In the genomic region with DNA sequence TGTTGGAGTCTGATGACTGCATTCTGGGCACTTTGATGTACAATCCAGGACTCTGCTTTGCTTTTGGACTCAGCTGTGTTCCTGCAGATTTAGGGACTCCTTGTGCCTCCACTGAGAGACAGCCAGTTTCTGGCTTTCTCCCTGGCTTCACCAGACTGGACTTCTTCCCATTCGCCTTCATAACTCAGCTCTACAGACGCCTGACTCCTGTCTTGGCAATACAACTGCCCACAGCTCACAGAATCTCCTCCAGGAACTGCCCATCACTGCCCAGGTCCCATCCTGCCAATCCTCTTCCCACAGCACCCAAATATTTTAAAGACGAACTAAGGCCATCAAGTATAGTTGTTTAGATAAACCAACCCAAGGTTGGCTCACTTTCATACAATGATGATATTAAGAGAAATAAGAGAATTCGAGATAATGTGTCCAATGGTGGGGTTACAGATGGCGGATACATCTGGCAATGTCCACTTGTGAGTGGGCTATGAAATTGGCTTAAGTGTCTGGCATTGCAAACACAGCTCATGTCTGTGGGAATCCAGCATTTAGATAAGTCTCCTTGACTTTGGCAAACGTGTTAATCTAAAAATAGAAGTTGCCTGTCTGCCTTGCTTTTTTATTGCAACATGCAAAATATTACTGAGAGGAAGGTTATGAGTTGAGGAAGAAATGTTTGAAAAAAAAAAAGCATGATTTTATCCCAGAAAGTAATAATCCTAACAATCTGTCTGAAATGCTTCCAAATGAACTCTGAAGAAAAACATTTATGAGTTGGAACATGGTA, we compare ENCODE assay signal across 18 cellular contexts.
A peak's percentile ranks its signal among the peaks of the same experiment; 100 is the strongest.
DNase-seq lines count a peak whose midpoint lies in the region; ATAC-seq lines count a peak whose summit lies in the region.
"Had no signal": no experiment of that assay in that cellular context is flagged by ENCODE, and none has a peak within 500 bp of the region (broad histone marks: within the 10 kb centered on the region; RNA-seq: fewer than 3 reads in every experiment).

No MANE protein-coding gene starts in this region.

- in situ Hi-C loops in G401 (cut with HindIII; ENCODE audit: low sequenced_read_pairs) = no loop called here

- intact Hi-C loops in left ventricle myocardium superior (cut with micrococcal nuclease) = no loop called here

- DNase-seq in EH (ENCODE audit: low read depth) (peak; percentile 82), brain pericyte (ENCODE audit: low read depth, low spot score) (peak; percentile 41), left ventricle myocardium superior (no peak), stromal cell of bone marrow (ENCODE audit: low read depth) (peak; percentile 58), G401 (ENCODE audit: low spot score) (no peak)
- DNase-seq in activated CD4-positive, CD25-positive, alpha-beta regulatory T cell (lab: John Stamatoyannopoulos, UW) = no peak
- DNase-seq in activated CD4-positive, alpha-beta T cell treated with anti-CD3 and anti-CD28 coated beads, Interleukin-2, amount 50 U/mL, for 1 hour = no peak
- DNase-seq: activated CD4-positive, alpha-beta memory T cell treated with anti-CD3 and anti-CD28 coated beads for 36 hours; activated naive CD8-positive, alpha-beta T cell treated with anti-CD3 and anti-CD28 coated beads, Interleukin-2, amount 50 U/mL, for 24 hours; GF-D8; H9; NCI-H226; RPMI8226; small intestine; stimulated activated naive B cell treated with anti-CD40 and anti-IgM and Interleukin-4, amounts not matched to agents 10 μg/mL and 1 μg/mL and 100 μg/mL, for 72 hours; SW 1271 had no signal

- ATAC-seq in left ventricle myocardium superior = peak; percentile 76
- ATAC-seq in HG03521 (IDR thresholded peaks at IDR 0.05; ENCODE audit: unreplicated experiment) = no peak
- ATAC-seq: activated naive CD8-positive, alpha-beta T cell treated with anti-CD3 and anti-CD28 coated beads, Interleukin-2, amount 50 U/mL, for 24 hours; esophagus mucosa; stimulated activated naive B cell treated with anti-CD40 and anti-IgM and Interleukin-4, amounts not matched to agents 10 μg/mL and 1 μg/mL and 100 μg/mL, for 72 hours had no signal

Comparison
In these comparisons a context has a peak if more than half of its experiments do, and no peak if none do; other contexts are left out.
1. DNase-seq: peak in EH (single experiment), brain pericyte (single experiment) and stromal cell of bone marrow (single experiment); none in left ventricle myocardium superior (single experiment), activated CD4-positive, CD25-positive, alpha-beta regulatory T cell (0 of 4), activated CD4-positive, alpha-beta T cell treated with anti-CD3 and anti-CD28 coated beads, Interleukin-2, amount 50 U/mL, for 1 hour (single experiment) and G401 (single experiment).